ENCODE assay signal across 8 cellular contexts in genomic region chr10:74826142-74827044, GRCh38. TPM values are rescaled to one million over a fixed set of nuclear protein-coding genes. Genes with fewer than 3 reads are reported as not detected.
DNase-seq lines count a peak whose midpoint lies in the region; ATAC-seq and TF ChIP-seq lines count a peak whose summit lies in the region.

Gene KAT6B (plus strand): TSS chr10:74826600. CDS start chr10:74842858, 16,258 bp downstream.

- no peaks in the 10 kb centered on the region for H3K27me3 ChIP-seq in RWPE2 (ENCODE audit: insufficient read depth, poor library complexity, severe bottlenecking)

- H3K36me3 ChIP-seq in RWPE2 (ENCODE audit: low read depth) = no peaks in the 10 kb centered on the region

- intact Hi-C loops in activated T-helper 2 cell treated with anti-CD3 and anti-CD28 coated beads, Interferon-gamma antibody, Interleukin-2, Interleukin-4, amounts not matched to agents 10 μg/mL and 5 μg/mL and 100 μg/mL, durations not matched to agents 14 hours and 24 hours and 36 hours (cut with micrococcal nuclease) = loop anchor here (1.0 to 10.0 kb wide), 11 partner anchors 27 to 650 kb away; partner anchors contain the start of gene VDAC2

- TF ChIP-seq CTCF in RWPE2 (IDR thresholded peaks at IDR 0.05; ENCODE audit: poor library complexity, severe bottlenecking) (peak; percentile 26), fibroblast of mammary gland (conservative IDR thresholded peaks at IDR 0.05; ENCODE audit: control insufficient read depth, insufficient read depth, low read depth, low read length) (no peak)

- H3K27ac Mint-ChIP-seq in activated T-helper 2 cell treated with anti-CD3 and anti-CD28 coated beads, Interferon-gamma antibody, Interleukin-2, Interleukin-4, amounts not matched to agents 10 μg/mL and 5 μg/mL and 100 μg/mL, durations not matched to agents 14 hours and 24 hours and 36 hours = peak within 1 kb of the TSS; percentile 95
- H3K27ac Mint-ChIP-seq in naive thymus-derived CD8-positive, alpha-beta T cell = peak within 1 kb of the TSS; percentile 92 to 99 (median 97)

- H3K4me3 ChIP-seq in RWPE2 (ENCODE audit: severe bottlenecking) (peak within 1 kb of the TSS; percentile 88), fibroblast of mammary gland (ENCODE audit: control insufficient read depth, low read depth, low read length) (peak within 1 kb of the TSS; percentile 79)

- POLR2A ChIA-PET in naive thymus-derived CD8-positive, alpha-beta T cell (lab: Charles Lee) = interaction anchor here (0.6 to 3.2 kb wide), 13 partner anchors 8 to 650 kb away, joined by 3 to 17 read pairs (median 4); partner anchors contain the start of genes SAMD8 and VDAC2

- H3K4me3 Mint-ChIP-seq in activated T-helper 2 cell treated with anti-CD3 and anti-CD28 coated beads, Interferon-gamma antibody, Interleukin-2, Interleukin-4, amounts not matched to agents 10 μg/mL and 5 μg/mL and 100 μg/mL, durations not matched to agents 14 hours and 24 hours and 36 hours (ENCODE audit: low read depth) = peak within 1 kb of the TSS; percentile 86
- peak within 1 kb of the TSS; percentile 84 to 97 (median 91) for H3K4me3 Mint-ChIP-seq in naive thymus-derived CD8-positive, alpha-beta T cell

- H3K27ac ChIP-seq in RWPE2 (ENCODE audit: poor library complexity, severe bottlenecking) = peak within 1 kb of the TSS; percentile 62

- H3K27me3 Mint-ChIP-seq in activated T-helper 2 cell treated with anti-CD3 and anti-CD28 coated beads, Interferon-gamma antibody, Interleukin-2, Interleukin-4, amounts not matched to agents 10 μg/mL and 5 μg/mL and 100 μg/mL, durations not matched to agents 14 hours and 24 hours and 36 hours (ENCODE audit: low read depth) = no peaks in the 10 kb centered on the region
- H3K27me3 Mint-ChIP-seq in naive thymus-derived CD8-positive, alpha-beta T cell = no peaks in the 10 kb centered on the region

- DNase-seq in ELR (ENCODE audit: low read depth) (peak; percentile 100), H4 (ENCODE audit: low spot score) (peak; percentile 100), LoVo (ENCODE audit: low spot score) (peak; percentile 100), RWPE2 (ENCODE audit: low spot score) (peak; percentile 100), fibroblast of mammary gland (ENCODE audit: low read depth) (peak; percentile 100)
- DNase-seq in activated T-helper 2 cell treated with anti-CD3 and anti-CD28 coated beads, Interferon-gamma antibody, Interleukin-2, Interleukin-4, amounts not matched to agents 10 μg/mL and 5 μg/mL and 100 μg/mL, durations not matched to agents 14 hours and 24 hours and 36 hours (ENCODE audit: low spot score) = peak; percentile 100
- peak; percentile 97 to 100 (median 100) for DNase-seq in naive thymus-derived CD8-positive, alpha-beta T cell
- DNase-seq in stimulated activated naive CD4-positive, alpha-beta T cell (lab: John Stamatoyannopoulos, UW) = peak; percentile 98 to 100 (median 100)

- peaks cover 53% of the 10 kb centered on the region for H3K4me1 Mint-ChIP-seq in activated T-helper 2 cell treated with anti-CD3 and anti-CD28 coated beads, Interferon-gamma antibody, Interleukin-2, Interleukin-4, amounts not matched to agents 10 μg/mL and 5 μg/mL and 100 μg/mL, durations not matched to agents 14 hours and 24 hours and 36 hours (ENCODE audit: low read depth)
- H3K4me1 Mint-ChIP-seq in naive thymus-derived CD8-positive, alpha-beta T cell = peaks cover 35 to 75% (median 68%) of the 10 kb centered on the region in 4 donors

- H3K9me3 Mint-ChIP-seq in activated T-helper 2 cell treated with anti-CD3 and anti-CD28 coated beads, Interferon-gamma antibody, Interleukin-2, Interleukin-4, amounts not matched to agents 10 μg/mL and 5 μg/mL and 100 μg/mL, durations not matched to agents 14 hours and 24 hours and 36 hours = no peaks in the 10 kb centered on the region
- no peaks in the 10 kb centered on the region for H3K9me3 Mint-ChIP-seq in naive thymus-derived CD8-positive, alpha-beta T cell

- no peaks in the 10 kb centered on the region for H3K9me3 ChIP-seq in RWPE2 (ENCODE audit: severe bottlenecking)

- no peaks in the 10 kb centered on the region for H3K4me1 ChIP-seq in RWPE2 (ENCODE audit: insufficient read depth, poor library complexity, severe bottlenecking)

- peaks cover 17% of the 10 kb centered on the region for H3K36me3 Mint-ChIP-seq in activated T-helper 2 cell treated with anti-CD3 and anti-CD28 coated beads, Interferon-gamma antibody, Interleukin-2, Interleukin-4, amounts not matched to agents 10 μg/mL and 5 μg/mL and 100 μg/mL, durations not matched to agents 14 hours and 24 hours and 36 hours (ENCODE audit: low read depth)
- H3K36me3 Mint-ChIP-seq in naive thymus-derived CD8-positive, alpha-beta T cell = no peaks in the 10 kb centered on the region

- ATAC-seq in RWPE2 (ENCODE audit: low read depth) = peak; percentile 91
- ATAC-seq in naive thymus-derived CD8-positive, alpha-beta T cell = peak; percentile 81 to 82

RNA-seq across cellular contexts. Expression of gene KAT6B, which starts in this region (rescaled TPM):
- 3.1 and 4.9 TPM in 2 replicates for total RNA-seq in H4 (2014; rRNA removed; shearing (Covaris generic))
- total RNA-seq in activated T-helper 2 cell treated with anti-CD3 and anti-CD28 coated beads, Interferon-gamma antibody, Interleukin-2, Interleukin-4, amounts not matched to agents 10 μg/mL and 5 μg/mL and 100 μg/mL, durations not matched to agents 14 hours and 24 hours and 36 hours = 24.2 and 26.6 TPM in 2 replicates
- total RNA-seq in naive thymus-derived CD8-positive, alpha-beta T cell = 10 to 100 TPM; 69.6 to 70.3 TPM
- 10 to 100 TPM; 19.0 to 29.3 (median 26.2) TPM for polyA plus RNA-seq in naive thymus-derived CD8-positive, alpha-beta T cell

Comparison
In these comparisons a context has a peak if more than half of its experiments do, and no peak if none do; other contexts are left out.
1. Peak in every context shown above with its lines: DNase-seq, ATAC-seq, H3K4me3 ChIP-seq and H3K27ac ChIP-seq.